15 cellular contexts compared by ENCODE assay signal in genomic region chr10:30036341-30036740, GRCh38.
"Had no signal": no experiment of that assay in that cellular context is flagged by ENCODE, and none has a peak within 500 bp of the region (broad histone marks: within the 10 kb centered on the region; RNA-seq: fewer than 3 reads in every experiment).

No MANE protein-coding gene starts in this region.

- DNase-seq: activated CD4-positive, alpha-beta T cell treated with anti-CD3 and anti-CD28 coated beads, Interleukin-2, amount 50 U/mL, for 48 hours; activated gamma-delta T cell treated with Interleukin-2 at 50 U/mL for 16 hours; activated naive CD8-positive, alpha-beta T cell treated with anti-CD3 and anti-CD28 coated beads, Interleukin-2, amount 10 ng/mL, durations not matched to agents 7 days and 5 days; activated T-cell treated with anti-CD3 and anti-CD28 coated beads, Interleukin-2, amount 50 U/mL, for 48 hours; caudate nucleus; colonic mucosa; effector CD4-positive, alpha-beta T cell; hypothalamus; left colon; pancreas; SW 1271; thyroid gland had no signal

- H3K36me3 ChIP-seq: colonic mucosa, pancreas, vagina had no signal

- H3K4me1 ChIP-seq: colonic mucosa, pancreas, vagina had no signal

- H3K27ac Mint-ChIP-seq: activated naive CD8-positive, alpha-beta T cell treated with anti-CD3 and anti-CD28 coated beads, Interleukin-2, amount 10 ng/mL, durations not matched to agents 7 days and 5 days; T-helper 2 cell treated with Interferon-gamma antibody and Interleukin-4, amounts not matched to agents 5 μg/mL and 100 μg/mL, for 36 hours had no signal

- H3K27me3 ChIP-seq: colonic mucosa, pancreas, thyroid gland, vagina had no signal

- H3K9me3 ChIP-seq: colonic mucosa, pancreas, thyroid gland, vagina had no signal

- H3K36me3 Mint-ChIP-seq: activated naive CD8-positive, alpha-beta T cell treated with anti-CD3 and anti-CD28 coated beads, Interleukin-2, amount 10 ng/mL, durations not matched to agents 7 days and 5 days had no signal

- ATAC-seq: left colon had no signal

- H3K27ac ChIP-seq: colonic mucosa, pancreas, skin epidermis, thyroid gland, vagina had no signal

- H3K4me3 Mint-ChIP-seq: activated naive CD8-positive, alpha-beta T cell treated with anti-CD3 and anti-CD28 coated beads, Interleukin-2, amount 10 ng/mL, durations not matched to agents 7 days and 5 days; T-helper 2 cell treated with Interferon-gamma antibody and Interleukin-4, amounts not matched to agents 5 μg/mL and 100 μg/mL, for 36 hours had no signal

- H3K9me3 Mint-ChIP-seq: activated naive CD8-positive, alpha-beta T cell treated with anti-CD3 and anti-CD28 coated beads, Interleukin-2, amount 10 ng/mL, durations not matched to agents 7 days and 5 days; T-helper 2 cell treated with Interferon-gamma antibody and Interleukin-4, amounts not matched to agents 5 μg/mL and 100 μg/mL, for 36 hours had no signal

- H3K4me3 ChIP-seq: colonic mucosa, pancreas, skin epidermis, thyroid gland, vagina had no signal
